8 cellular contexts compared by ENCODE assay signal in the genomic region with DNA sequence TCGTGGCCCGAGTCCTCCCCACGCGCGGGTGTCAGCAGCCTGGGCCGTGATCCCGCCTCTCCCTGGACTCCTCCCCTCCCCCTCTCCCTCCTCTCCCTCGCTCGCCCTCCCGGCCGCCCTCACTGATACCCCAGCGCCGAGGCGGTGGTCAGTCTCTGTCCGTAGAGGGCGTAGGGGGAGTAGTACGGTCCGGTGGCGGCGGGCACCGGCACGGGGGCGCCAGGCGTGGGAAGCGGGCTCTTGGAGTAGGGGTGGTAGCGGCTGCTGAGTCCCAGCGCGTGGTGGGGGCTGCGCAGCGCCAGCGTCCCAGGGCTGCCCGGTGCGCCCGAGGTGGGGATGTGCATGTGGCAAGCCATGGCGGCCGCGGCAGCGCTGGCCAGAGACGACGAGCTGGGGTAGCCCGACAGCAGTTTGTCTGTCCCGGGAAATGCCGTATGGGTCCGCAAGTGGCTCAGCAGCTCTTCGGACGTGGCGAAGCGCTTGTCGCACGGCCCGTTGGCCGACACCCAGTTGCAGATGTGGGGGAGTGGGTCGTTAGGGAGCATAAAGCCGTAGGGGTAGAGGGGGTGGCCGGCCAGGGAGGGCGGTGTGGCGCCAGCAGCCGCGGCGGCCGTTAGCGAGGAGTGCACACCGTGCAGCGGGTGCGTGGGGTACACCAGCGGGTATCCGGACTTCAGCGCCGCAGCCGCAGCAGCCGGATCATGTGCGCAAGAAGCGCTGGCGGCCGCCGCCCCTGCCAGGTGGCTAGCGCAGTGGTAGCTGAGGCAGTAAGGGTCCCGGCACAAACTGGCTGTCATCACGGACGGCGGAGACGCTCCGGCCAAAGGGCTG. TPM values are rescaled to one million over a fixed set of nuclear protein-coding genes. Genes with fewer than 3 reads are reported as not detected.
DNase-seq lines count a peak whose midpoint lies in the region; ATAC-seq, FAIRE-seq and TF ChIP-seq lines count a peak whose summit lies in the region.

No MANE protein-coding gene starts in this region.

- peaks cover 7% of the 10 kb centered on the region for H3K36me3 ChIP-seq in BJ (ENCODE audit: control insufficient read depth, insufficient read depth, low read length)
- peaks cover 19% of the 10 kb centered on the region for H3K36me3 ChIP-seq in RWPE2 (ENCODE audit: low read depth)
- H3K36me3 ChIP-seq in pancreas = no peaks in the 10 kb centered on the region
- H3K36me3 ChIP-seq in effector memory CD4-positive, alpha-beta T cell (ENCODE audit: control insufficient read depth, insufficient read depth, low read length) = no peaks in the 10 kb centered on the region

- H3K27ac ChIP-seq in RWPE2 (ENCODE audit: poor library complexity, severe bottlenecking) (peak overlapping the region; percentile 85), pancreas (peak overlapping the region; percentile 97 to 99 (median 98))
- no peak overlapping the region for H3K27ac ChIP-seq in effector memory CD4-positive, alpha-beta T cell (ENCODE audit: insufficient read depth, low read length, poor library complexity, severe bottlenecking)

- WGBS in pancreas, 2 donors = 14 to 18% methylated on average over 75 to 83 of the region's 83 CpGs

- intact Hi-C loops in Right ventricle myocardium superior (cut with DNase I) (loop anchor here (5.0 to 10.0 kb wide), 4 partner anchors 516 to 1606 kb away; no protein-coding TSS in a partner anchor), pancreas (cut with DNase I) (loop anchor here in 2 of 3 donors (10.0 kb wide), 4 partner anchors 104 to 916 kb away; no protein-coding TSS in a partner anchor)

- CTCF ChIA-PET in BJ (lab: Yijun Ruan, JAX) = interaction anchor here (0.6 to 4.4 kb wide), 11 partner anchors 8 to 686 kb away, joined by 3 to 41 read pairs (median 4); no protein-coding TSS in a partner anchor

- H3K4me3 ChIP-seq in BJ (ENCODE audit: low read depth, low read length) = peak overlapping the region; percentile 80
- peak overlapping the region; percentile 62 for H3K4me3 ChIP-seq in RWPE2 (ENCODE audit: severe bottlenecking)
- peak overlapping the region; percentile 91 to 98 (median 94) for H3K4me3 ChIP-seq in pancreas
- no peak overlapping the region for H3K4me3 ChIP-seq in effector memory CD4-positive, alpha-beta T cell (ENCODE audit: insufficient read depth, low read depth, low read length, poor library complexity, severe bottlenecking)

- no peaks in the 10 kb centered on the region for H3K9me3 ChIP-seq in RWPE2 (ENCODE audit: severe bottlenecking)
- H3K9me3 ChIP-seq in pancreas = no peaks in the 10 kb centered on the region
- H3K9me3 ChIP-seq in effector memory CD4-positive, alpha-beta T cell (ENCODE audit: control insufficient read depth, low read length) = no peaks in the 10 kb centered on the region

- FAIRE-seq in pancreas (lab: Jason Lieb, UNC) (no peak), D721Med (lab: Jason Lieb, UNC) (no peak)

- TF ChIP-seq CTCF in BJ (IDR thresholded peaks at IDR 0.05; ENCODE audit: insufficient read depth, low read depth, low read length) = no peak
- TF ChIP-seq CTCF in RWPE2 (IDR thresholded peaks at IDR 0.05; ENCODE audit: poor library complexity, severe bottlenecking) = no peak
- no peak for TF ChIP-seq CTCF in pancreas (IDR thresholded peaks at IDR 0.05)
- TF ChIP-seq CTCF in D721Med (IDR thresholded peaks at IDR 0.05; ENCODE audit: insufficient read depth, missing control alignments) = no peak

- H3K4me1 ChIP-seq in RWPE2 (ENCODE audit: insufficient read depth, poor library complexity, severe bottlenecking) (no peaks in the 10 kb centered on the region), pancreas (no peaks in the 10 kb centered on the region)
- peaks cover 34% of the 10 kb centered on the region for H3K4me1 ChIP-seq in effector memory CD4-positive, alpha-beta T cell (ENCODE audit: control insufficient read depth, insufficient read depth, low read length, poor library complexity, severe bottlenecking)

- POLR2A ChIA-PET in BJ (lab: Charles Lee) = no interaction called here

- ATAC-seq in RWPE2 (ENCODE audit: low read depth) (no peak), Right ventricle myocardium superior (ENCODE audit: poor library complexity) (no peak), pancreas (no peak)

- H3K27me3 ChIP-seq in BJ (ENCODE audit: control insufficient read depth, insufficient read depth, low read length) = 0 out of 2 replicates have a peak, but pooled peaks cover 2% of the 10 kb centered on the region
- H3K27me3 ChIP-seq in RWPE2 (ENCODE audit: insufficient read depth, poor library complexity, severe bottlenecking) = no peaks in the 10 kb centered on the region
- H3K27me3 ChIP-seq in pancreas = no peaks in the 10 kb centered on the region
- H3K27me3 ChIP-seq in effector memory CD4-positive, alpha-beta T cell (replicated peaks; ENCODE audit: control insufficient read depth, insufficient read depth, low read length, poor library complexity, severe bottlenecking) = peaks cover 59% of the 10 kb centered on the region

- DNase-seq in BJ (ENCODE audit: low read depth) (no peak), RWPE2 (ENCODE audit: low spot score) (no peak), Right ventricle myocardium superior (peak; percentile 55), pancreas (peak; percentile 55 to 90 (median 74)), NCI-H2081 (lab: John Stamatoyannopoulos, UW) (no peak), D721Med (ENCODE audit: insufficient read length, low spot score) (no peak), NOMO-1 treated with DMSO at 0.1 percent for 48 hours (lab: John Stamatoyannopoulos, UW; ENCODE audit: unreplicated experiment) (no peak)
- DNase-seq in effector memory CD4-positive, alpha-beta T cell = no peak

RNA-seq across cellular contexts. Expression of a gene that starts 2.7 kb away (rescaled TPM):
- polyA plus RNA-seq in BJ (2011; rRNA removed) = 0.45 and 0.51 TPM in 2 replicates
- 0.33 and 0.62 TPM in 2 replicates for polyA minus RNA-seq in BJ (2011; rRNA and poly(A)+ RNA removed)
- total RNA-seq in Right ventricle myocardium superior = 6.8 TPM
- total RNA-seq in pancreas = 10 to 100 TPM; 18.3 to 41.2 (median 25.1) TPM
- 10 to 100 TPM; 13.8 to 22.3 TPM for polyA plus RNA-seq in pancreas

RNA-seq across cellular contexts. Expression of a gene that starts 32.6 kb away (rescaled TPM):
- 0.12 TPM in 1 of 2 replicates, not detected in the other for polyA plus RNA-seq in BJ (2011; rRNA removed)
- 0.05 and 0.47 TPM in 2 replicates for polyA minus RNA-seq in BJ (2011; rRNA and poly(A)+ RNA removed)
- 26.3 TPM for total RNA-seq in Right ventricle myocardium superior
- 10 to 100 TPM in 5 of 6 donors, 1 to 10 TPM in 1; 4.6 to 21.2 (median 13.4) TPM for total RNA-seq in pancreas
- 10 to 100 TPM; 11.9 to 15.0 TPM for polyA plus RNA-seq in pancreas

Comparison
In these comparisons a context has a peak if more than half of its experiments do, and no peak if none do; other contexts are left out.
1. DNase-seq: peak in Right ventricle myocardium superior (single experiment) and pancreas (6 of 6); none in BJ (single experiment), RWPE2 (single experiment), NCI-H2081 (0 of 2), D721Med (single experiment), effector memory CD4-positive, alpha-beta T cell (0 of 3) and NOMO-1 treated with DMSO at 0.1 percent for 48 hours (single experiment).